In the genomic region with DNA sequence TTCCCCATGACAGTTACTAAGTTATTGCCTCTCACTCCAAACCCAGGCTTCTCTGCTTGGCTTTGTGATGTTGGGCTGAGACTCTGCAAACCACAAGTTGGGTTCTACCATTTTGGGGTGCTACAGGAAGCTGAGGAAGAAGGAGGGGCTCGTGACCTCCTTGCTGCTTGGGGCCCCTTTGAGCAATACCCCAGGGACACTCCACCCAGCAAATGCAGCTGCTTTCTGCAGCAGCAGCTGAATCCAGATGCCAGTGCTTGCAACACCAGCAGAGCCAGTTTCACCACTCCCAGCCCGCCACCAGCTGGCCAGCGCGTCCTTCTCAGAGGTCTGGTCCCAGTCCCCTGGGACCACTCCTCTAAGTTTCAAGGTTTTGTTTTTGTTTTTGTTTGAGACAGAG, we compare ENCODE assay signal across 11 cellular contexts. TPM values are rescaled to one million over a fixed set of nuclear protein-coding genes. Genes with fewer than 3 reads are reported as not detected.
A peak's percentile ranks its signal among the peaks of the same experiment; 100 is the strongest.
DNase-seq lines count a peak whose midpoint lies in the region; ATAC-seq, FAIRE-seq and TF ChIP-seq lines count a peak whose summit lies in the region.
"Had no signal": no experiment of that assay in that cellular context is flagged by ENCODE, and none has a peak within 500 bp of the region (broad histone marks: within the 10 kb centered on the region; RNA-seq: fewer than 3 reads in every experiment).

No MANE protein-coding gene starts in this region.

- no peaks in the 10 kb centered on the region for H3K23me2 ChIP-seq in H1 (ENCODE audit: low read depth, low read length)

- H3K36me3 Mint-ChIP-seq in CD14-positive monocyte: peaks cover 3 to 5% of the 10 kb centered on the region in 2 donors
- peaks cover 14% of the 10 kb centered on the region for H3K36me3 Mint-ChIP-seq in WTC11

- WGBS in H1 (ENCODE audit: extremely low coverage in 1 of 2, insufficient coverage in 1 of 2, insufficient read length in 1 of 2, insufficient replicate concordance in 2 of 2, low coverage in 1 of 2, low lambda C conversion rate in 2 of 2, missing lambda C conversion rate in 1 of 2), 2 experiments: 96% methylated on average over 4 of the region's 4 CpGs; no CpG with 5 or more reads in 1 of the 2 experiments

- H4K20me1 ChIP-seq in Karpas-422 (ENCODE audit: insufficient read depth, low read depth, low read length): no peaks in the 10 kb centered on the region
- H4K20me1 ChIP-seq in H1 (replicated peaks in 1 of 2; ENCODE audit: control insufficient read depth in 1 of 2, insufficient read depth in 2 of 2, low read length in 2 of 2): no peaks in the 10 kb centered on the region

- no peak overlapping the region for H2BK12ac ChIP-seq in H1 (ENCODE audit: low read depth, low read length)

- H3K4me3 ChIP-seq in Karpas-422 (ENCODE audit: low read length): peak overlapping the region; percentile 34; the same call in 1 of the 2 replicates
- no peak overlapping the region for H3K4me3 ChIP-seq in H1 (ENCODE audit: extremely low read depth in 1 of 4, insufficient read depth in 2 of 4, low read depth in 3 of 4, low read length in 4 of 4)
- no peak overlapping the region for H3K4me3 ChIP-seq in kidney (ENCODE audit: low read length in 2 of 2)

- H3K27me3 Mint-ChIP-seq in CD14-positive monocyte (ENCODE audit: low read depth in 3 of 3) (peaks cover 29 to 31% (median 29%) of the 10 kb centered on the region in 3 donors), WTC11 (ENCODE audit: low read depth) (peaks cover 58% of the 10 kb centered on the region)

- TF ChIP-seq CTCF in CD14-positive monocyte (IDR thresholded peaks at IDR 0.05) (no peak), H1 (IDR thresholded peaks at IDR 0.05; ENCODE audit: control extremely low read depth in 1 of 3, insufficient read depth in 1 of 3, low read depth in 1 of 3, low read length in 3 of 3) (no peak), WTC11 (IDR thresholded peaks at IDR 0.05) (no peak), kidney (IDR thresholded peaks at IDR 0.05; ENCODE audit: borderline replicate concordance, extremely low read depth, insufficient read depth) (no peak), GM20000 (IDR thresholded peaks at IDR 0.05; ENCODE audit: extremely low read depth, missing control alignments) (no peak)

- no peaks in the 10 kb centered on the region for H3K9me2 ChIP-seq in Karpas-422 (replicated peaks; ENCODE audit: insufficient read depth, low read length)

- no peak overlapping the region for H3K4ac ChIP-seq in H1 (replicated peaks; ENCODE audit: insufficient read length, low read depth, low read length)

- no peak overlapping the region for H3K18ac ChIP-seq in H1 (ENCODE audit: extremely low read depth, low read length)

- H2BK15ac ChIP-seq in H1 (ENCODE audit: low read length): no peak overlapping the region

- intact Hi-C loops in CD14-positive monocyte (cut with micrococcal nuclease) (loop anchor here (2.0 to 10.0 kb wide), 3 partner anchors 86 to 259 kb away; no protein-coding TSS in a partner anchor), kidney (cut with DNase I) (loop anchor here (10.0 kb wide), 2 partner anchors 86 to 256 kb away; no protein-coding TSS in a partner anchor)

- H3K27ac ChIP-seq in Karpas-422 (ENCODE audit: low read length) (peak overlapping the region; percentile 52), H1 (ENCODE audit: low read depth, low read length) (no peak overlapping the region), kidney (ENCODE audit: low read depth in 2 of 2, low read length in 2 of 2) (no peak overlapping the region)
- H3K27ac ChIP-seq: foreskin keratinocyte had no signal

- TF ChIP-seq POLR2A in H1 (IDR thresholded peaks at IDR 0.05; ENCODE audit: control extremely low read depth in 1 of 2, low read depth in 2 of 2, low read length in 2 of 2): no peak

- H3K14ac ChIP-seq in H1 (ENCODE audit: insufficient read length): no peak overlapping the region

- DNase-seq in CD14-positive monocyte (ENCODE audit: low spot score) (peak; percentile 51), Karpas-422 (peak; percentile 92), H1 (ENCODE audit: low read depth in 1 of 2, low spot score in 2 of 2) (no peak), WTC11 (ENCODE audit: low spot score) (no peak), kidney (no peak), GM20000 (ENCODE audit: low spot score) (no peak)
- DNase-seq: foreskin keratinocyte, KBM-7, mammary epithelial cell had no signal

- H3K23ac ChIP-seq in H1 (ENCODE audit: insufficient read length): no peak overlapping the region

- no peak for TF ChIP-seq RAD21 in H1 (IDR thresholded peaks at IDR 0.05 in 1 of 2, conservative IDR thresholded peaks at IDR 0.05 in 1 of 2; ENCODE audit: low read depth in 2 of 2, low read length in 2 of 2)

- H3K27ac Mint-ChIP-seq in CD14-positive monocyte (peak overlapping the region in 4 of 7 donors; percentile 18 to 50 (median 32)), WTC11 (no peak overlapping the region)

- no peak overlapping the region for H2AK5ac ChIP-seq in H1 (ENCODE audit: low read depth, low read length)

- no peaks in the 10 kb centered on the region for H3K36me3 ChIP-seq in Karpas-422 (ENCODE audit: insufficient read depth, low read length)
- H3K36me3 ChIP-seq in H1 (ENCODE audit: control insufficient read depth in 2 of 4, insufficient read depth in 4 of 4, low read length in 3 of 4): no peaks in the 10 kb centered on the region; a peak in 1 of 8 replicates
- no peaks in the 10 kb centered on the region for H3K36me3 ChIP-seq in kidney (ENCODE audit: control insufficient read depth in 1 of 2, insufficient read depth in 2 of 2, low read length in 2 of 2)

- H3K4me1 ChIP-seq in Karpas-422 (ENCODE audit: low read length) (peaks cover 32% of the 10 kb centered on the region), H1 (replicated peaks in 1 of 4; ENCODE audit: control insufficient read depth in 3 of 4, insufficient read depth in 4 of 4, low read length in 3 of 4) (no peaks in the 10 kb centered on the region), kidney (ENCODE audit: control insufficient read depth in 1 of 2, insufficient read depth in 1 of 2, low read depth in 1 of 2, low read length in 2 of 2) (peaks cover 0 to 4% of the 10 kb centered on the region in 2 donors)

- H4K91ac ChIP-seq in H1 (replicated peaks; ENCODE audit: insufficient read length, low read length): no peak overlapping the region

- CTCF ChIA-PET in H1 (lab: Charles Lee; ENCODE audit: partially characterized antibody): interaction anchor here (0.5 to 12.7 kb wide), 9 partner anchors 20 to 336 kb away, joined by 3 to 242 read pairs (median 3); no protein-coding TSS in a partner anchor
- CTCF ChIA-PET in WTC11 (lab: Charles Lee): interaction anchor here (0.8 kb wide), 2 partner anchors 87 to 96 kb away, joined by 3 read pairs; no protein-coding TSS in a partner anchor

- H3K4me1 Mint-ChIP-seq in CD14-positive monocyte: peaks cover 48% of the 10 kb centered on the region
- H3K4me1 Mint-ChIP-seq in WTC11: 0 out of 2 replicates have a peak, but pooled peaks cover 3% of the 10 kb centered on the region

- H3K4me2 ChIP-seq in Karpas-422 (ENCODE audit: low read depth, low read length, poor library complexity, severe bottlenecking) (peak overlapping the region; percentile 51), H1 (ENCODE audit: insufficient read depth in 1 of 2, low read depth in 2 of 2, low read length in 2 of 2) (no peak overlapping the region)

- H3K79me2 ChIP-seq in Karpas-422 (ENCODE audit: low read length) (no peaks in the 10 kb centered on the region), H1 (ENCODE audit: control insufficient read depth in 1 of 2, insufficient read depth in 2 of 2, low read length in 2 of 2) (no peaks in the 10 kb centered on the region)

- no peak overlapping the region for H2BK20ac ChIP-seq in H1 (ENCODE audit: low read length)

- no peak for FAIRE-seq in H1 (lab: Jason Lieb, UNC)
- no peak for FAIRE-seq in kidney (lab: Jason Lieb, UNC)

- H3K56ac ChIP-seq in H1 (replicated peaks; ENCODE audit: insufficient read length, low read depth, low read length): no peak overlapping the region

- peak; percentile 57 for ATAC-seq in GM19351 (IDR thresholded peaks at IDR 0.05; ENCODE audit: unreplicated experiment)
- ATAC-seq in WTC11: no peak
- ATAC-seq in GM18873 (IDR thresholded peaks at IDR 0.05; ENCODE audit: low FRiP score, unreplicated experiment): no peak
- ATAC-seq: foreskin keratinocyte had no signal

- H4K8ac ChIP-seq in H1 (ENCODE audit: extremely low read depth, insufficient read depth, low read length): 0 out of 2 replicates have a peak overlapping the region, but pooled peaks have one; percentile 35

- peak overlapping the region; percentile 52; the same call in 1 of the 2 replicates for H2AFZ ChIP-seq in Karpas-422 (ENCODE audit: low read length)
- no peak overlapping the region for H2AFZ ChIP-seq in H1 (ENCODE audit: low read length)

- H3K4me3 Mint-ChIP-seq in CD14-positive monocyte (peak overlapping the region; percentile 59 to 77), WTC11 (no peak overlapping the region)

- H3K9me3 ChIP-seq in Karpas-422 (ENCODE audit: low read length): peaks cover 4% of the 10 kb centered on the region; the same call in 1 of the 2 replicates
- peaks cover 0 to 13% of the 10 kb centered on the region in 2 experiments; a peak in 2 of 4 replicates for H3K9me3 ChIP-seq in H1 (ENCODE audit: insufficient read depth in 2 of 2, low read depth in 1 of 2, low read length in 1 of 2)
- H3K9me3 ChIP-seq in kidney (ENCODE audit: control insufficient read depth in 1 of 2, low read length in 2 of 2): peaks cover 0 to 7% of the 10 kb centered on the region in 2 donors

- no peaks in the 10 kb centered on the region for H3K27me3 ChIP-seq in Karpas-422 (ENCODE audit: low read length)
- no peaks in the 10 kb centered on the region for H3K27me3 ChIP-seq in H1 (replicated peaks in 1 of 4; ENCODE audit: control insufficient read depth in 3 of 4, extremely low read depth in 1 of 4, insufficient read depth in 3 of 4, low read length in 3 of 4)
- H3K27me3 ChIP-seq: foreskin keratinocyte had no signal

- H3K79me1 ChIP-seq in H1 (ENCODE audit: low read depth, low read length): no peaks in the 10 kb centered on the region

- POLR2A ChIA-PET in H1 (lab: Charles Lee; ENCODE audit: partially characterized antibody) (no interaction called here), WTC11 (lab: Charles Lee) (no interaction called here)

- no peak for TF ChIP-seq EP300 in H1 (IDR thresholded peaks at IDR 0.05; ENCODE audit: borderline replicate concordance in 1 of 2, low read depth in 2 of 2, low read length in 2 of 2)

- H3K9ac ChIP-seq in Karpas-422 (ENCODE audit: low read length): no peak overlapping the region
- H3K9ac ChIP-seq in H1 (replicated peaks in 1 of 4; ENCODE audit: extremely low read depth in 1 of 4, low read depth in 3 of 4, low read length in 3 of 4): no peak overlapping the region
- no peak overlapping the region for H3K9ac ChIP-seq in kidney (ENCODE audit: low read length in 2 of 2)

- H3K9me3 Mint-ChIP-seq in CD14-positive monocyte (peaks cover 4 to 26% (median 13%) of the 10 kb centered on the region in 7 donors), WTC11 (peaks cover 25% of the 10 kb centered on the region)

- no peak overlapping the region for H2BK5ac ChIP-seq in H1 (ENCODE audit: low read depth, low read length)

- H2BK120ac ChIP-seq in H1 (replicated peaks; ENCODE audit: low read depth, low read length): no peak overlapping the region

- no peak overlapping the region for H4K5ac ChIP-seq in H1 (ENCODE audit: insufficient read length, low read depth, low read length)

RNA-seq across cellular contexts. Expression of gene UBAC2, which starts 22.0 kb away (rescaled TPM):
- polyA plus RNA-seq in CD14-positive monocyte (100 to 1,000 TPM in 1 of 2 donors, 10 to 100 TPM in 1; 96.7 to 113 TPM), H1 (2011; rRNA removed) (62.4 and 76.9 TPM in 2 replicates), kidney (ENCODE audit: insufficient read depth, low read depth, low replicate concordance) (77.5 TPM)
- 50.6 and 58.3 TPM in 2 replicates for total RNA-seq in Karpas-422 (2014; rRNA removed; shearing (Covaris generic); ENCODE audit: low replicate concordance)
- total RNA-seq in H1 (2021; fragmentation: NEBNext Ultra II Directional; extraction: Animal tissue kit (Norgen Biotek cat#: 25700)): 73.6 and 75.9 TPM in 2 replicates
- polyA plus RNA-seq in H1 (2011; cell fraction: cytosol; rRNA removed): 76.6 TPM
- polyA plus RNA-seq in H1 (2011; cell fraction: nucleus; rRNA removed): 48.7 TPM
- polyA plus RNA-seq in H1 (2012, experiment 1 of 2): 59.6 to 67.3 TPM (median 63.4 TPM) in 4 replicates
- polyA plus RNA-seq in H1 (2012, experiment 2 of 2): 108 TPM
- polyA plus RNA-seq in H1 (2013, experiment 1 of 2): 74.9 TPM
- 83.2 TPM for polyA plus RNA-seq in H1 (2013, experiment 2 of 2)
- polyA minus RNA-seq in H1 (2011; rRNA and poly(A)+ RNA removed): 53.2 and 60.1 TPM in 2 replicates
- 45.7 TPM for polyA minus RNA-seq in H1 (2011; cell fraction: cytosol; rRNA and poly(A)+ RNA removed)
- polyA minus RNA-seq in H1 (2011; cell fraction: nucleus; rRNA and poly(A)+ RNA removed): 46.2 TPM
- total RNA-seq in WTC11 (2021) (64.7 to 72.4 TPM (median 71.3 TPM) in 3 replicates), kidney (61.8 TPM)

Comparison
In these comparisons a context has a peak if more than half of its experiments do, and no peak if none do; other contexts are left out.
1. DNase-seq: peak in CD14-positive monocyte (single experiment) and Karpas-422 (single experiment); none in H1 (0 of 2), WTC11 (single experiment), kidney (single experiment) and GM20000 (single experiment).